ENCODE assay signal across 1 cellular context in the genomic region with DNA sequence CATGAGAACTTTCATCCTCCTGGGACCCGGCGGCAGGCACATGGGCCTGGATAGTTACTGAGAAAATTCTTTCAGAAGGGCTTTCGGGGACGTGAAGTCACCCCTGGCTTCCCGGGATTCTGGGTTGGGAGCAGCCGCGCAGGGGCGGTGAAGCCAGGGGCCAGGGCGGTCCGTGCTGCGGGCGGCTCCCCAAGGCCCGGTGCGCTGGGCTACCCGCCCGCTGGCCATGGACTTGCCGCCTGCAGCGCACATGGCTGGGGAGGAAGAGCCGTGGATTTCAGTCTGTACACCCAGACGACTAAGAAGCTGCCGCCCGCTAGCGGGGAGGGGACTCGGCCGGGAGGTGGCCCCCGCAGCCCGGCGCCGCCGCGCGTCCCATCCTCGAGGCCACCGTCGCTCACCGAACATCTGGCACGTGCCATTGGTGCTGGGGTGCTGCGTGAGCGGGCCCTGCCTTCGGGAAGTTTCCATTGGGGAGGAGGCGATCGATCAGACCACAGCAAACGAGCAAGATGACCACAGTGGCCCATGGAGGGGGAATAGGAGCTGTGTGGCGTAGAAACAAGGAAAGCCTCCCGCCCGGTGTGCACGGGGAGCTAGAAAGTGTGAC.
TF ChIP-seq lines count a peak whose summit lies in the region.

No MANE protein-coding gene starts in this region.

TF ChIP-seq in WTC11, 78 proteins besides CTCF, POLR2A, EP300 and RAD21 (continued from another document):
- TF ChIP-seq, protein P1, sequence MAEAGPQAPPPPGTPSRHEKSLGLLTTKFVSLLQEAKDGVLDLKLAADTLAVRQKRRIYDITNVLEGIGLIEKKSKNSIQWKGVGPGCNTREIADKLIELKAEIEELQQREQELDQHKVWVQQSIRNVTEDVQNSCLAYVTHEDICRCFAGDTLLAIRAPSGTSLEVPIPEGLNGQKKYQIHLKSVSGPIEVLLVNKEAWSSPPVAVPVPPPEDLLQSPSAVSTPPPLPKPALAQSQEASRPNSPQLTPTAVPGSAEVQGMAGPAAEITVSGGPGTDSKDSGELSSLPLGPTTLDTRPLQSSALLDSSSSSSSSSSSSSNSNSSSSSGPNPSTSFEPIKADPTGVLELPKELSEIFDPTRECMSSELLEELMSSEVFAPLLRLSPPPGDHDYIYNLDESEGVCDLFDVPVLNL (CRISPR knock-in tag; IDR thresholded peaks at IDR 0.05; ENCODE audit: borderline replicate concordance, low read depth): no peak; the same call in 1 of the 2 replicates
- TF ChIP-seq NR3C1 (CRISPR knock-in tag; conservative IDR thresholded peaks at IDR 0.05; ENCODE audit: low read depth): no peak
